Comparison of ENCODE assay signal across 1 cellular context in genomic region chr6:167791036-167791779, GRCh38.
A peak's percentile ranks its signal among the peaks of the same experiment; 100 is the strongest.
TF ChIP-seq lines count a peak whose summit lies in the region.

No MANE protein-coding gene starts in this region.

TF ChIP-seq in liver, 16 proteins besides CTCF, POLR2A, EP300 and RAD21 (continued from another document):
- TF ChIP-seq JUND (IDR thresholded peaks at IDR 0.05) (peak; percentile 89 to 90), MAX (IDR thresholded peaks at IDR 0.05) (peak; percentile 87), ZBTB33 (IDR thresholded peaks at IDR 0.05) (peak; percentile 60), ATF3 (IDR thresholded peaks at IDR 0.05) (peak; percentile 91), YY1 (IDR thresholded peaks at IDR 0.05) (peak; percentile 64), FOXA2 (IDR thresholded peaks at IDR 0.05) (peak; percentile 57), NR2F2 (IDR thresholded peaks at IDR 0.05) (peak; percentile 37), RXRA (IDR thresholded peaks at IDR 0.05) (peak; percentile 99), GABPA (IDR thresholded peaks at IDR 0.05 in 1 of 2, conservative IDR thresholded peaks at IDR 0.05 in 1 of 2) (peak in 1 of 2 donors; percentile 60), SP1 (IDR thresholded peaks at IDR 0.05) (peak; percentile 94)
